1 cellular context compared by ENCODE assay signal in the genomic region with DNA sequence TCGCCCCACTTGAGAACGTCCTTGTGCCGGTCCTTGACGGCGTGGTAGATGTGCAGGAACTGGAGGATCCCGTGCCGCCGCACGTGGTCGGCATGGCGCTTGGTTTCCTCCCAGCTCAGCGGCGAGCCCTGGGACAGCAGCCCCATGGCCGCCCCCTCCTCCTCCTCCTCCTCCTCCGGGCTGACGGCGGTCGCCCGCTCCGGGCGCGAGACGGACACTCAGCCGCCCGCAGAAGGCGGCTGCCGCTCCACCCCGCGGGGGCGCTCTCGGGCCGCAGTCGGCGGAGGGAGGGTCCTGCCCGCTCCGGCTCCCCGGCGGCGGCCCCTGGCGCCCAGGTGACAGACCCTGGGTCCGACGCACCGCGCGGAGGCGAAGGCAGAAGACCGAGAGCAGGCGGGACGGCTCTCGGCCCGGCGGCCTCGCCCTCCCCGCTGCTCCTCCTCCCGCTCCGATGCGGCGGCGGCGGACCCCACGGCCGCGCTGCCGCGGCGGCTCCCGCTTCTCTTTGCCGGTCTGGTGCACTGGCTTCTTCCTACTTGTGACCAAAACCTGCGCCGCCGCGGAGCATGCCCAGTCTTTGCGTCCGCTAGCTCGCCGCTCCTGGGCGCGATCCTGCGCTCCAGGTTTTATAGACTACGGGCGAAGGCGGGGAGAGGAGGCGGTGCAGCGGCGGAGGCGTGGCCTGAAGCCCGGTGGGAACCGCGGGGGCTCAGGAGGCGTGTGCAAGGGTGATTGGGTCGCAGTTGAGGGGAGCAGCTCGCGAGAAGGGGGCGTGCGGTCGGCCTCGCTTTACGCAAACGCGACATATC.
A peak's percentile ranks its signal among the peaks of the same experiment; 100 is the strongest.
TF ChIP-seq lines count a peak whose summit lies in the region.

A gene (minus strand): TSS at position 602 of the 809 bp plus-strand sequence. CDS start 456 bp downstream, at position 146.

TF ChIP-seq in K562, 482 proteins besides CTCF, POLR2A, EP300 and RAD21 (continued from another document and continues in another):
- TF ChIP-seq, protein P1, sequence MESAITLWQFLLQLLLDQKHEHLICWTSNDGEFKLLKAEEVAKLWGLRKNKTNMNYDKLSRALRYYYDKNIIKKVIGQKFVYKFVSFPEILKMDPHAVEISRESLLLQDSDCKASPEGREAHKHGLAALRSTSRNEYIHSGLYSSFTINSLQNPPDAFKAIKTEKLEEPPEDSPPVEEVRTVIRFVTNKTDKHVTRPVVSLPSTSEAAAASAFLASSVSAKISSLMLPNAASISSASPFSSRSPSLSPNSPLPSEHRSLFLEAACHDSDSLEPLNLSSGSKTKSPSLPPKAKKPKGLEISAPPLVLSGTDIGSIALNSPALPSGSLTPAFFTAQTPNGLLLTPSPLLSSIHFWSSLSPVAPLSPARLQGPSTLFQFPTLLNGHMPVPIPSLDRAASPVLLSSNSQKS (CRISPR knock-in tag; IDR thresholded peaks at IDR 0.05), result no peak
- TF ChIP-seq ZFP30 (CRISPR knock-in tag; IDR thresholded peaks at IDR 0.05; ENCODE audit: borderline replicate concordance), result no peak
- TF ChIP-seq, protein P2, sequence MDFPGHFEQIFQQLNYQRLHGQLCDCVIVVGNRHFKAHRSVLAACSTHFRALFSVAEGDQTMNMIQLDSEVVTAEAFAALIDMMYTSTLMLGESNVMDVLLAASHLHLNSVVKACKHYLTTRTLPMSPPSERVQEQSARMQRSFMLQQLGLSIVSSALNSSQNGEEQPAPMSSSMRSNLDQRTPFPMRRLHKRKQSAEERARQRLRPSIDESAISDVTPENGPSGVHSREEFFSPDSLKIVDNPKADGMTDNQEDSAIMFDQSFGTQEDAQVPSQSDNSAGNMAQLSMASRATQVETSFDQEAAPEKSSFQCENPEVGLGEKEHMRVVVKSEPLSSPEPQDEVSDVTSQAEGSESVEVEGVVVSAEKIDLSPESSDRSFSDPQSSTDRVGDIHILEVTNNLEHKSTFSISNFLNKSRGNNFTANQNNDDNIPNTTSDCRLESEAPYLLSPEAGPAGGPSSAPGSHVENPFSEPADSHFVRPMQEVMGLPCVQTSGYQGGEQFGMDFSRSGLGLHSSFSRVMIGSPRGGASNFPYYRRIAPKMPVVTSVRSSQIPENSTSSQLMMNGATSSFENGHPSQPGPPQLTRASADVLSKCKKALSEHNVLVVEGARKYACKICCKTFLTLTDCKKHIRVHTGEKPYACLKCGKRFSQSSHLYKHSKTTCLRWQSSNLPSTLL (IDR thresholded peaks at IDR 0.05), result no peak
- TF ChIP-seq HDAC3 (IDR thresholded peaks at IDR 0.05; ENCODE audit: borderline replicate concordance, partially characterized antibody), result peak; percentile 56
- TF ChIP-seq, protein P3, sequence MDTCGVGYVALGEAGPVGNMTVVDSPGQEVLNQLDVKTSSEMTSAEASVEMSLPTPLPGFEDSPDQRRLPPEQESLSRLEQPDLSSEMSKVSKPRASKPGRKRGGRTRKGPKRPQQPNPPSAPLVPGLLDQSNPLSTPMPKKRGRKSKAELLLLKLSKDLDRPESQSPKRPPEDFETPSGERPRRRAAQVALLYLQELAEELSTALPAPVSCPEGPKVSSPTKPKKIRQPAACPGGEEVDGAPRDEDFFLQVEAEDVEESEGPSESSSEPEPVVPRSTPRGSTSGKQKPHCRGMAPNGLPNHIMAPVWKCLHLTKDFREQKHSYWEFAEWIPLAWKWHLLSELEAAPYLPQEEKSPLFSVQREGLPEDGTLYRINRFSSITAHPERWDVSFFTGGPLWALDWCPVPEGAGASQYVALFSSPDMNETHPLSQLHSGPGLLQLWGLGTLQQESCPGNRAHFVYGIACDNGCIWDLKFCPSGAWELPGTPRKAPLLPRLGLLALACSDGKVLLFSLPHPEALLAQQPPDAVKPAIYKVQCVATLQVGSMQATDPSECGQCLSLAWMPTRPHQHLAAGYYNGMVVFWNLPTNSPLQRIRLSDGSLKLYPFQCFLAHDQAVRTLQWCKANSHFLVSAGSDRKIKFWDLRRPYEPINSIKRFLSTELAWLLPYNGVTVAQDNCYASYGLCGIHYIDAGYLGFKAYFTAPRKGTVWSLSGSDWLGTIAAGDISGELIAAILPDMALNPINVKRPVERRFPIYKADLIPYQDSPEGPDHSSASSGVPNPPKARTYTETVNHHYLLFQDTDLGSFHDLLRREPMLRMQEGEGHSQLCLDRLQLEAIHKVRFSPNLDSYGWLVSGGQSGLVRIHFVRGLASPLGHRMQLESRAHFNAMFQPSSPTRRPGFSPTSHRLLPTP (IDR thresholded peaks at IDR 0.05; ENCODE audit: borderline replicate concordance, extremely low read depth, insufficient read length), result no peak
- TF ChIP-seq PYGO2 (tag; IDR thresholded peaks at IDR 0.05), result no peak
- peak; percentile 87 for TF ChIP-seq ATF7 (IDR thresholded peaks at IDR 0.05)
- TF ChIP-seq DMBX1 (CRISPR knock-in tag; IDR thresholded peaks at IDR 0.05; ENCODE audit: borderline replicate concordance), result 0 out of 2 replicates have a peak, but pooled peaks have one; percentile 46
- TF ChIP-seq RBBP5 (IDR thresholded peaks at IDR 0.05; ENCODE audit: borderline replicate concordance, insufficient read depth, low read length, poor library complexity, severe bottlenecking), result peak; percentile 80
- TF ChIP-seq PURB (CRISPR knock-in tag; IDR thresholded peaks at IDR 0.05; ENCODE audit: low read depth), result no peak
- TF ChIP-seq SOX6 (IDR thresholded peaks at IDR 0.05), result peak; percentile 70
- TF ChIP-seq, protein P4, sequence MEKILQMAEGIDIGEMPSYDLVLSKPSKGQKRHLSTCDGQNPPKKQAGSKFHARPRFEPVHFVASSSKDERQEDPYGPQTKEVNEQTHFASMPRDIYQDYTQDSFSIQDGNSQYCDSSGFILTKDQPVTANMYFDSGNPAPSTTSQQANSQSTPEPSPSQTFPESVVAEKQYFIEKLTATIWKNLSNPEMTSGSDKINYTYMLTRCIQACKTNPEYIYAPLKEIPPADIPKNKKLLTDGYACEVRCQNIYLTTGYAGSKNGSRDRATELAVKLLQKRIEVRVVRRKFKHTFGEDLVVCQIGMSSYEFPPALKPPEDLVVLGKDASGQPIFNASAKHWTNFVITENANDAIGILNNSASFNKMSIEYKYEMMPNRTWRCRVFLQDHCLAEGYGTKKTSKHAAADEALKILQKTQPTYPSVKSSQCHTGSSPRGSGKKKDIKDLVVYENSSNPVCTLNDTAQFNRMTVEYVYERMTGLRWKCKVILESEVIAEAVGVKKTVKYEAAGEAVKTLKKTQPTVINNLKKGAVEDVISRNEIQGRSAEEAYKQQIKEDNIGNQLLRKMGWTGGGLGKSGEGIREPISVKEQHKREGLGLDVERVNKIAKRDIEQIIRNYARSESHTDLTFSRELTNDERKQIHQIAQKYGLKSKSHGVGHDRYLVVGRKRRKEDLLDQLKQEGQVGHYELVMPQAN (IDR thresholded peaks at IDR 0.05; ENCODE audit: borderline replicate concordance), result no peak
- TF ChIP-seq, protein P5, sequence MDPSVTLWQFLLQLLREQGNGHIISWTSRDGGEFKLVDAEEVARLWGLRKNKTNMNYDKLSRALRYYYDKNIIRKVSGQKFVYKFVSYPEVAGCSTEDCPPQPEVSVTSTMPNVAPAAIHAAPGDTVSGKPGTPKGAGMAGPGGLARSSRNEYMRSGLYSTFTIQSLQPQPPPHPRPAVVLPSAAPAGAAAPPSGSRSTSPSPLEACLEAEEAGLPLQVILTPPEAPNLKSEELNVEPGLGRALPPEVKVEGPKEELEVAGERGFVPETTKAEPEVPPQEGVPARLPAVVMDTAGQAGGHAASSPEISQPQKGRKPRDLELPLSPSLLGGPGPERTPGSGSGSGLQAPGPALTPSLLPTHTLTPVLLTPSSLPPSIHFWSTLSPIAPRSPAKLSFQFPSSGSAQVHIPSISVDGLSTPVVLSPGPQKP (CRISPR knock-in tag; IDR thresholded peaks at IDR 0.05), result no peak
- peak; percentile 80 for TF ChIP-seq TBP (optimal IDR thresholded peaks at IDR 0.05; ENCODE audit: low read depth, low read length)
- TF ChIP-seq, protein P6, sequence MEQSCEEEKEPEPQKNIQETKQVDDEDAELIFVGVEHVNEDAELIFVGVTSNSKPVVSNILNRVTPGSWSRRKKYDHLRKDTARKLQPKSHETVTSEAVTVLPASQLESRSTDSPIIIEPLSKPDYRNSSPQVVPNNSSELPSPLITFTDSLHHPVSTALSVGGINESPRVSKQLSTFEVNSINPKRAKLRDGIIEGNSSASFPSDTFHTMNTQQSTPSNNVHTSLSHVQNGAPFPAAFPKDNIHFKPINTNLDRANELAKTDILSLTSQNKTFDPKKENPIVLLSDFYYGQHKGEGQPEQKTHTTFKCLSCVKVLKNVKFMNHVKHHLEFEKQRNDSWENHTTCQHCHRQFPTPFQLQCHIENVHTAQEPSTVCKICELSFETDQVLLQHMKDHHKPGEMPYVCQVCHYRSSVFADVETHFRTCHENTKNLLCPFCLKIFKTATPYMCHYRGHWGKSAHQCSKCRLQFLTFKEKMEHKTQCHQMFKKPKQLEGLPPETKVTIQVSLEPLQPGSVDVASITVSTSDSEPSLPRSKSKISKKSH (CRISPR knock-in tag; IDR thresholded peaks at IDR 0.05), result no peak
- TF ChIP-seq GATA2 (CRISPR knock-in tag; IDR thresholded peaks at IDR 0.05), result no peak
- TF ChIP-seq KLF1 (tag; IDR thresholded peaks at IDR 0.05), result no peak
- 0 out of 2 replicates have a peak, but pooled peaks have one; percentile 49 for TF ChIP-seq ZBTB1 (CRISPR knock-in tag; IDR thresholded peaks at IDR 0.05; ENCODE audit: borderline replicate concordance, low read depth)
- TF ChIP-seq CBX8 (IDR thresholded peaks at IDR 0.05; ENCODE audit: borderline replicate concordance, extremely low read depth, low read depth, low read length, poor library complexity, severe bottlenecking), result no peak
- TF ChIP-seq POLR2G (IDR thresholded peaks at IDR 0.05; ENCODE audit: low read depth, low read length), result peak; percentile 98
- TF ChIP-seq, protein P7, sequence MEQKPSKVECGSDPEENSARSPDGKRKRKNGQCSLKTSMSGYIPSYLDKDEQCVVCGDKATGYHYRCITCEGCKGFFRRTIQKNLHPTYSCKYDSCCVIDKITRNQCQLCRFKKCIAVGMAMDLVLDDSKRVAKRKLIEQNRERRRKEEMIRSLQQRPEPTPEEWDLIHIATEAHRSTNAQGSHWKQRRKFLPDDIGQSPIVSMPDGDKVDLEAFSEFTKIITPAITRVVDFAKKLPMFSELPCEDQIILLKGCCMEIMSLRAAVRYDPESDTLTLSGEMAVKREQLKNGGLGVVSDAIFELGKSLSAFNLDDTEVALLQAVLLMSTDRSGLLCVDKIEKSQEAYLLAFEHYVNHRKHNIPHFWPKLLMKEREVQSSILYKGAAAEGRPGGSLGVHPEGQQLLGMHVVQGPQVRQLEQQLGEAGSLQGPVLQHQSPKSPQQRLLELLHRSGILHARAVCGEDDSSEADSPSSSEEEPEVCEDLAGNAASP (IDR thresholded peaks at IDR 0.05), result no peak
- TF ChIP-seq CREBBP (IDR thresholded peaks at IDR 0.05; ENCODE audit: low read depth, low read length), result no peak
- no peak for TF ChIP-seq DIDO1 (tag; IDR thresholded peaks at IDR 0.05; ENCODE audit: low read depth)
- TF ChIP-seq, protein P8, sequence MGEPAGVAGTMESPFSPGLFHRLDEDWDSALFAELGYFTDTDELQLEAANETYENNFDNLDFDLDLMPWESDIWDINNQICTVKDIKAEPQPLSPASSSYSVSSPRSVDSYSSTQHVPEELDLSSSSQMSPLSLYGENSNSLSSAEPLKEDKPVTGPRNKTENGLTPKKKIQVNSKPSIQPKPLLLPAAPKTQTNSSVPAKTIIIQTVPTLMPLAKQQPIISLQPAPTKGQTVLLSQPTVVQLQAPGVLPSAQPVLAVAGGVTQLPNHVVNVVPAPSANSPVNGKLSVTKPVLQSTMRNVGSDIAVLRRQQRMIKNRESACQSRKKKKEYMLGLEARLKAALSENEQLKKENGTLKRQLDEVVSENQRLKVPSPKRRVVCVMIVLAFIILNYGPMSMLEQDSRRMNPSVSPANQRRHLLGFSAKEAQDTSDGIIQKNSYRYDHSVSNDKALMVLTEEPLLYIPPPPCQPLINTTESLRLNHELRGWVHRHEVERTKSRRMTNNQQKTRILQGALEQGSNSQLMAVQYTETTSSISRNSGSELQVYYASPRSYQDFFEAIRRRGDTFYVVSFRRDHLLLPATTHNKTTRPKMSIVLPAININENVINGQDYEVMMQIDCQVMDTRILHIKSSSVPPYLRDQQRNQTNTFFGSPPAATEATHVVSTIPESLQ (CRISPR knock-in tag; IDR thresholded peaks at IDR 0.05), result no peak
- TF ChIP-seq, protein P9, sequence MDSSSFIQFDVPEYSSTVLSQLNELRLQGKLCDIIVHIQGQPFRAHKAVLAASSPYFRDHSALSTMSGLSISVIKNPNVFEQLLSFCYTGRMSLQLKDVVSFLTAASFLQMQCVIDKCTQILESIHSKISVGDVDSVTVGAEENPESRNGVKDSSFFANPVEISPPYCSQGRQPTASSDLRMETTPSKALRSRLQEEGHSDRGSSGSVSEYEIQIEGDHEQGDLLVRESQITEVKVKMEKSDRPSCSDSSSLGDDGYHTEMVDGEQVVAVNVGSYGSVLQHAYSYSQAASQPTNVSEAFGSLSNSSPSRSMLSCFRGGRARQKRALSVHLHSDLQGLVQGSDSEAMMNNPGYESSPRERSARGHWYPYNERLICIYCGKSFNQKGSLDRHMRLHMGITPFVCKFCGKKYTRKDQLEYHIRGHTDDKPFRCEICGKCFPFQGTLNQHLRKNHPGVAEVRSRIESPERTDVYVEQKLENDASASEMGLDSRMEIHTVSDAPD (CRISPR knock-in tag; IDR thresholded peaks at IDR 0.05), result no peak
- no peak for TF ChIP-seq CBX1 (IDR thresholded peaks at IDR 0.05; ENCODE audit: low read depth)
- TF ChIP-seq RB1 (IDR thresholded peaks at IDR 0.05; ENCODE audit: low read depth), result peak; percentile 89
- TF ChIP-seq SNRNP70 (optimal IDR thresholded peaks at IDR 0.05; ENCODE audit: low read depth, low read length), result no peak
- TF ChIP-seq PHF8 (IDR thresholded peaks at IDR 0.05; ENCODE audit: borderline replicate concordance, low read length), result peak; percentile 87; the same call in 1 of the 2 replicates
- TF ChIP-seq PHB (CRISPR knock-in tag; IDR thresholded peaks at IDR 0.05), result no peak
- TF ChIP-seq, protein P10, sequence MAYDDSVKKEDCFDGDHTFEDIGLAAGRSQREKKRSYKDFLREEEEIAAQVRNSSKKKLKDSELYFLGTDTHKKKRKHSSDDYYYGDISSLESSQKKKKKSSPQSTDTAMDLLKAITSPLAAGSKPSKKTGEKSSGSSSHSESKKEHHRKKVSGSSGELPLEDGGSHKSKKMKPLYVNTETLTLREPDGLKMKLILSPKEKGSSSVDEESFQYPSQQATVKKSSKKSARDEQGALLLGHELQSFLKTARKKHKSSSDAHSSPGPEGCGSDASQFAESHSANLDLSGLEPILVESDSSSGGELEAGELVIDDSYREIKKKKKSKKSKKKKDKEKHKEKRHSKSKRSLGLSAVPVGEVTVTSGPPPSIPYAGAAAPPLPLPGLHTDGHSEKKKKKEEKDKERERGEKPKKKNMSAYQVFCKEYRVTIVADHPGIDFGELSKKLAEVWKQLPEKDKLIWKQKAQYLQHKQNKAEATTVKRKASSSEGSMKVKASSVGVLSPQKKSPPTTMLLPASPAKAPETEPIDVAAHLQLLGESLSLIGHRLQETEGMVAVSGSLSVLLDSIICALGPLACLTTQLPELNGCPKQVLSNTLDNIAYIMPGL (CRISPR knock-in tag; IDR thresholded peaks at IDR 0.05), result peak; percentile 25; the same call in 1 of the 2 replicates
- TF ChIP-seq TEAD4 (IDR thresholded peaks at IDR 0.05; ENCODE audit: low read length), result no peak
- no peak for TF ChIP-seq TEAD4 (CRISPR knock-in tag; IDR thresholded peaks at IDR 0.05; ENCODE audit: borderline replicate concordance)
- TF ChIP-seq SMAD4 (CRISPR knock-in tag; conservative IDR thresholded peaks at IDR 0.05), result peak; percentile 90
- TF ChIP-seq CHCHD3 (CRISPR knock-in tag; IDR thresholded peaks at IDR 0.05), result no peak
- no peak for TF ChIP-seq ZC3H8 (IDR thresholded peaks at IDR 0.05)
- no peak for TF ChIP-seq RBM15 (IDR thresholded peaks at IDR 0.05; ENCODE audit: insufficient read depth, low read length)
- TF ChIP-seq ZNF695 (CRISPR knock-in tag; IDR thresholded peaks at IDR 0.05), result no peak
- TF ChIP-seq CHD2 (IDR thresholded peaks at IDR 0.05; ENCODE audit: low read depth, low read length), result peak; percentile 75
- TF ChIP-seq ELF1 (tag; IDR thresholded peaks at IDR 0.05), result peak; percentile 79
- no peak for TF ChIP-seq ZNF57 (CRISPR knock-in tag; IDR thresholded peaks at IDR 0.05)
- 0 out of 2 replicates have a peak, but pooled peaks have one; percentile 42 for TF ChIP-seq ZNF589 (CRISPR knock-in tag; IDR thresholded peaks at IDR 0.05; ENCODE audit: low read depth)
- TF ChIP-seq DNMT1 (IDR thresholded peaks at IDR 0.05), result no peak
